Comparison of ENCODE assay signal across 11 cellular contexts in the genomic region with DNA sequence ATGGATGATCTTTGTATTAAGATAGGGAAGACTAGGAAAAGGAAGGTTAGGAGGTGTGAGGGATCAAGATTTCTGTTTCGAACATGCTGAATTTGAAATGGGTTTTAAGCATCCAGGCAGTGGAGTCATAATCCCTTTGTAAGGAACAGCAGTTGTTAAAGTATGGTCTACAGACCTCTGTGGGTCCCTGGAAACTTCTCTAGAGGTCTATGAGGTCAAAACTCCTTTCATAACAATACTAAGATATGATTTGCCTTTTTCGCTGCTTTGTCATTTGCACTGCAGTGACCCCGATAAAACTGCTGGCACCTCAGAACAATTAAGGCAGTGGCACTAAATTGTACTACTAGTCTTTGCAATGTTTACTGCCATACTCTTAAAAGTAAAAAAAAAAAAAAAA. TPM values are rescaled to one million over a fixed set of nuclear protein-coding genes. Genes with fewer than 3 reads are reported as not detected.
DNase-seq lines count a peak whose midpoint lies in the region; ATAC-seq and TF ChIP-seq lines count a peak whose summit lies in the region.
"Had no signal": no experiment of that assay in that cellular context is flagged by ENCODE, and none has a peak within 500 bp of the region (broad histone marks: within the 10 kb centered on the region; RNA-seq: fewer than 3 reads in every experiment).

No MANE protein-coding gene starts in this region.

- H3K4me1 ChIP-seq in Panc1 (ENCODE audit: control insufficient read depth, insufficient read depth, low read length) (peaks cover 11% of the 10 kb centered on the region; the same call in 1 of the 2 replicates), endodermal cell (ENCODE audit: control insufficient read depth, insufficient read depth, low read length) (no peaks in the 10 kb centered on the region)

- peaks cover 46% of the 10 kb centered on the region for H3K4me1 Mint-ChIP-seq in activated naive CD4-positive, alpha-beta T cell treated with anti-CD3 and anti-CD28 coated beads, Interleukin-2, amount 10 ng/mL, durations not matched to agents 7 days and 5 days
- H3K4me1 Mint-ChIP-seq in endodermal cell, result peaks cover 16% of the 10 kb centered on the region
- H3K4me1 Mint-ChIP-seq in stimulated activated naive B cell treated with anti-CD40 and anti-IgM and Interleukin-4, amounts not matched to agents 10 μg/mL and 1 μg/mL and 100 μg/mL, for 72 hours, result peaks cover 15 to 30% of the 10 kb centered on the region in 2 donors

- ATAC-seq in Panc1, result no peak
- no peak for ATAC-seq in stimulated activated naive B cell treated with anti-CD40 and anti-IgM and Interleukin-4, amounts not matched to agents 10 μg/mL and 1 μg/mL and 100 μg/mL, for 72 hours (replicated peaks)
- no peak for ATAC-seq in GM18867 (IDR thresholded peaks at IDR 0.05; ENCODE audit: unreplicated experiment)

- peak overlapping the region; percentile 93 for H3K4me3 Mint-ChIP-seq in activated naive CD4-positive, alpha-beta T cell treated with anti-CD3 and anti-CD28 coated beads, Interleukin-2, amount 10 ng/mL, durations not matched to agents 7 days and 5 days
- peak overlapping the region; percentile 88 for H3K4me3 Mint-ChIP-seq in endodermal cell
- H3K4me3 Mint-ChIP-seq in stimulated activated naive B cell treated with anti-CD40 and anti-IgM and Interleukin-4, amounts not matched to agents 10 μg/mL and 1 μg/mL and 100 μg/mL, for 72 hours, result peak overlapping the region; percentile 89 to 98

- peaks cover 33% of the 10 kb centered on the region for H3K36me3 Mint-ChIP-seq in activated naive CD4-positive, alpha-beta T cell treated with anti-CD3 and anti-CD28 coated beads, Interleukin-2, amount 10 ng/mL, durations not matched to agents 7 days and 5 days
- peaks cover 14% of the 10 kb centered on the region for H3K36me3 Mint-ChIP-seq in endodermal cell (ENCODE audit: low read depth)
- H3K36me3 Mint-ChIP-seq in stimulated activated naive B cell treated with anti-CD40 and anti-IgM and Interleukin-4, amounts not matched to agents 10 μg/mL and 1 μg/mL and 100 μg/mL, for 72 hours, result peaks cover 7 to 15% of the 10 kb centered on the region in 2 donors

- CTCF ChIA-PET in activated naive CD4-positive, alpha-beta T cell treated with anti-CD3 and anti-CD28 coated beads, Interleukin-2, amount 10 ng/mL, durations not matched to agents 7 days and 5 days (lab: Charles Lee), result interaction anchor here (0.6 to 1.0 kb wide), 3 partner anchors 13 to 512 kb away, joined by 3 read pairs; no protein-coding TSS in a partner anchor
- CTCF ChIA-PET in Panc1 (lab: Charles Lee), result no interaction called here

- BruUV-seq in Panc1 (replicated peaks; lab: Mats Ljungman, UMichigan), result no TSS peak

- WGBS in endodermal cell (ENCODE audit: insufficient coverage in 1 of 2, insufficient read length in 1 of 2), 2 experiments, result 91 to 94% methylated on average over 3 of the region's 3 CpGs

- no peak for DNase-seq in activated naive CD4-positive, alpha-beta T cell treated with anti-CD3 and anti-CD28 coated beads, Interleukin-2, amount 10 ng/mL, durations not matched to agents 7 days and 5 days
- DNase-seq in activated naive CD4-positive, alpha-beta T cell (lab: John Stamatoyannopoulos, UW), result no peak
- no peak for DNase-seq in Panc1 (ENCODE audit: low read depth, low spot score)
- no peak for DNase-seq in endodermal cell
- DNase-seq in stimulated activated naive B cell treated with anti-CD40 and anti-IgM and Interleukin-4, amounts not matched to agents 10 μg/mL and 1 μg/mL and 100 μg/mL, for 72 hours, result no peak
- DNase-seq in iPS-NIHi7 (ENCODE audit: extremely low spot score), result no peak
- no peak for DNase-seq in Ammon's horn (ENCODE audit: low spot score)
- DNase-seq: activated CD8-positive, alpha-beta memory T cell treated with anti-CD3 and anti-CD28 coated beads, Interleukin-2, amount 50 U/mL, for 4 hours; cortex of kidney; NCI-H1092 had no signal

- H3K27me3 ChIP-seq in Panc1 (ENCODE audit: control insufficient read depth, insufficient read depth, low read length) (no peaks in the 10 kb centered on the region), endodermal cell (ENCODE audit: control insufficient read depth, insufficient read depth, low read length, poor library complexity, severe bottlenecking) (no peaks in the 10 kb centered on the region)

- H3K36me3 ChIP-seq in Panc1 (ENCODE audit: control insufficient read depth, insufficient read depth, low read length), result peaks cover 24% of the 10 kb centered on the region
- peaks cover 34% of the 10 kb centered on the region for H3K36me3 ChIP-seq in endodermal cell (ENCODE audit: control insufficient read depth, insufficient read depth, low read length)

- H3K27ac ChIP-seq in Panc1 (ENCODE audit: low read length), result no peak overlapping the region; the same call in 1 of the 2 replicates
- H3K27ac ChIP-seq in endodermal cell (ENCODE audit: low read depth, low read length), result no peak overlapping the region

- H3K9ac ChIP-seq in endodermal cell (ENCODE audit: extremely low read depth, low read length, poor library complexity, severe bottlenecking), result peak overlapping the region; percentile 9

- in situ Hi-C loops in Panc1 (cut with HindIII; ENCODE audit: low pct_unique_long_range_greater_than_20kb, low sequenced_read_pairs), result no loop called here

- POLR2A ChIA-PET in Panc1 (lab: Charles Lee), result interaction anchor here (0.6 kb wide), 1 partner anchor 171 kb away, joined by 16 read pairs; no protein-coding TSS in a partner anchor

- intact Hi-C loops in Panc1 (cut with micrococcal nuclease; ENCODE audit: unreplicated experiment), result no loop called here

- H3K27me3 Mint-ChIP-seq in activated naive CD4-positive, alpha-beta T cell treated with anti-CD3 and anti-CD28 coated beads, Interleukin-2, amount 10 ng/mL, durations not matched to agents 7 days and 5 days, result no peaks in the 10 kb centered on the region
- H3K27me3 Mint-ChIP-seq in endodermal cell (ENCODE audit: insufficient read depth), result no peaks in the 10 kb centered on the region
- no peaks in the 10 kb centered on the region for H3K27me3 Mint-ChIP-seq in stimulated activated naive B cell treated with anti-CD40 and anti-IgM and Interleukin-4, amounts not matched to agents 10 μg/mL and 1 μg/mL and 100 μg/mL, for 72 hours

- H3K9me3 ChIP-seq in Panc1 (ENCODE audit: control insufficient read depth, insufficient read depth, low read depth, low read length) (no peaks in the 10 kb centered on the region), endodermal cell (ENCODE audit: control insufficient read depth, low read length) (no peaks in the 10 kb centered on the region)

- H3K4me3 ChIP-seq in Panc1 (ENCODE audit: low read depth in 2 of 2, low read length in 2 of 2) (peak overlapping the region; percentile 95 to 98; a peak in 2 of 4 replicates), endodermal cell (ENCODE audit: low read length) (peak overlapping the region; percentile 92)

- TF ChIP-seq CTCF in Panc1 (IDR thresholded peaks at IDR 0.05), result no peak
- TF ChIP-seq CTCF in endodermal cell (conservative IDR thresholded peaks at IDR 0.05), result no peak

- no peaks in the 10 kb centered on the region for H3K9me3 Mint-ChIP-seq in activated naive CD4-positive, alpha-beta T cell treated with anti-CD3 and anti-CD28 coated beads, Interleukin-2, amount 10 ng/mL, durations not matched to agents 7 days and 5 days
- no peaks in the 10 kb centered on the region for H3K9me3 Mint-ChIP-seq in endodermal cell
- no peaks in the 10 kb centered on the region for H3K9me3 Mint-ChIP-seq in stimulated activated naive B cell treated with anti-CD40 and anti-IgM and Interleukin-4, amounts not matched to agents 10 μg/mL and 1 μg/mL and 100 μg/mL, for 72 hours

- peak overlapping the region; percentile 92 for H3K27ac Mint-ChIP-seq in activated naive CD4-positive, alpha-beta T cell treated with anti-CD3 and anti-CD28 coated beads, Interleukin-2, amount 10 ng/mL, durations not matched to agents 7 days and 5 days
- peak overlapping the region; percentile 99 for H3K27ac Mint-ChIP-seq in endodermal cell
- no peak overlapping the region for H3K27ac Mint-ChIP-seq in stimulated activated naive B cell treated with anti-CD40 and anti-IgM and Interleukin-4, amounts not matched to agents 10 μg/mL and 1 μg/mL and 100 μg/mL, for 72 hours

RNA-seq across cellular contexts. Expression of a gene that starts 1.5 kb away (rescaled TPM):
- total RNA-seq in Panc1 (2021; ENCODE audit: unreplicated experiment) (18.1 TPM), endodermal cell (10 to 100 TPM; 58.3 to 77.8 TPM)
- 4.3 TPM for polyA plus RNA-seq in Panc1 (2012; ENCODE audit: insufficient read length)
- 50.5 TPM for polyA plus RNA-seq in endodermal cell (2013, experiment 1 of 2)
- polyA plus RNA-seq in endodermal cell (2013, experiment 2 of 2), result 48.6 TPM

RNA-seq across cellular contexts. Expression of a gene that starts 21.8 kb away (rescaled TPM):
- total RNA-seq in Panc1 (2021; ENCODE audit: unreplicated experiment) (13.3 TPM), endodermal cell (10 to 100 TPM; 10.9 to 16.6 TPM)
- 19.1 TPM for polyA plus RNA-seq in Panc1 (2012; ENCODE audit: insufficient read length)
- polyA plus RNA-seq in endodermal cell (2013, experiment 1 of 2), result 35.1 TPM
- 35.8 TPM for polyA plus RNA-seq in endodermal cell (2013, experiment 2 of 2)
